Comparison of ENCODE assay signal across 28 cellular contexts in genomic region chr1:14787604-14788003, GRCh38.
A peak's percentile ranks its signal among the peaks of the same experiment; 100 is the strongest.
DNase-seq lines count a peak whose midpoint lies in the region; ATAC-seq, FAIRE-seq and TF ChIP-seq lines count a peak whose summit lies in the region.
"Had no signal": no experiment of that assay in that cellular context is flagged by ENCODE, and none has a peak within 500 bp of the region (broad histone marks: within the 10 kb centered on the region; RNA-seq: fewer than 3 reads in every experiment).

No MANE protein-coding gene starts in this region.

- DNase-seq in A549 (ENCODE audit: low read depth in 1 of 2, low spot score in 1 of 2) (no peak), H7 (peak; percentile 42), body of pancreas (peak; percentile 40 to 46 (median 42)), left kidney (ENCODE audit: low read depth, low spot score) (peak; percentile 74), thyroid gland (no peak), NCI-H446 (lab: John Stamatoyannopoulos, UW) (no peak)
- DNase-seq: ACHN; activated CD4-positive, CD25-positive, alpha-beta regulatory T cell; activated CD8-positive, alpha-beta T cell treated with anti-CD3 and anti-CD28 coated beads for 36 hours; activated naive CD4-positive, alpha-beta T cell treated with anti-CD3 and anti-CD28 coated beads, Interleukin-2, amount 10 ng/mL, durations not matched to agents 7 days and 5 days; activated T-cell treated with anti-CD3 and anti-CD28 coated beads, Interleukin-2, amount 50 U/mL, for 1 hour; aorta; DMS153; effector memory CD8-positive, alpha-beta T cell; heart left ventricle; immature natural killer cell; Karpas-422; NCI-H1092; NCI-H82; stimulated activated CD4-positive, alpha-beta T cell treated with anti-CD3 and anti-CD28 coated beads, Interleukin-4, amount 100 ng/mL, for 1 hour; stomach had no signal

- no peak overlapping the region for H3K4me2 ChIP-seq in A549

- H3K27ac ChIP-seq in A549 = no peak overlapping the region
- H3K27ac ChIP-seq in body of pancreas = peak overlapping the region in 3 of 4 donors; percentile 30 to 65 (median 36)
- H3K27ac ChIP-seq in thyroid gland = no peak overlapping the region
- H3K27ac ChIP-seq: heart left ventricle, SK-N-MC, stomach, vagina had no signal

- no peak overlapping the region for H3K4me3 ChIP-seq in A549
- H3K4me3 ChIP-seq in H7 (ENCODE audit: insufficient read depth, low read depth, low read length) = no peak overlapping the region
- no peak overlapping the region for H3K4me3 ChIP-seq in body of pancreas
- no peak overlapping the region for H3K4me3 ChIP-seq in thyroid gland (replicated peaks in 1 of 3)
- H3K4me3 ChIP-seq: heart left ventricle, lung, SK-N-MC, stomach, vagina had no signal

- H3K4me1 ChIP-seq in A549 (no peaks in the 10 kb centered on the region), body of pancreas (peaks cover 25% of the 10 kb centered on the region), thyroid gland (no peaks in the 10 kb centered on the region)
- H3K4me1 ChIP-seq: heart left ventricle, stomach, vagina had no signal

- 10% methylated on average over 9 of the region's 10 CpGs for WGBS in A549 (ENCODE audit: missing lambda C conversion rate)
- 30 to 39% methylated on average over 7 to 10 of the region's 10 CpGs for WGBS in body of pancreas, 2 donors
- 83 to 89% methylated on average over 9 to 10 of the region's 10 CpGs for WGBS in thyroid gland, 2 donors

- intact Hi-C loops in body of pancreas (cut with DNase I) = no loop called here
- intact Hi-C loops in thyroid gland (cut with DNase I) = no loop called here

- ATAC-seq in A549 (no peak), body of pancreas (peak; percentile 75), GM21825 (IDR thresholded peaks at IDR 0.05; ENCODE audit: unreplicated experiment) (no peak), GM21390 (IDR thresholded peaks at IDR 0.05; ENCODE audit: unreplicated experiment) (no peak)
- ATAC-seq: activated CD8-positive, alpha-beta T cell treated with anti-CD3 and anti-CD28 coated beads for 36 hours; effector memory CD8-positive, alpha-beta T cell; heart left ventricle had no signal

- POLR2A ChIA-PET in A549 (lab: Yijun Ruan, JAX) = no interaction called here

- FAIRE-seq in A549 (lab: Jason Lieb, UNC) = no peak
- FAIRE-seq: HTR-8/SVneo, RCC 7860 had no signal

- H3K9me3 ChIP-seq in A549 (no peaks in the 10 kb centered on the region), body of pancreas (no peaks in the 10 kb centered on the region), thyroid gland (no peaks in the 10 kb centered on the region)
- H3K9me3 ChIP-seq: heart left ventricle, stomach, vagina had no signal

- no peaks in the 10 kb centered on the region for H3K36me3 ChIP-seq in H7 (replicated peaks; ENCODE audit: control insufficient read depth, insufficient read depth, low read length)
- H3K36me3 ChIP-seq in body of pancreas (replicated peaks in 1 of 2; ENCODE audit: insufficient read depth in 1 of 2, low read depth in 2 of 2) = no peaks in the 10 kb centered on the region
- no peaks in the 10 kb centered on the region for H3K36me3 ChIP-seq in thyroid gland
- H3K36me3 ChIP-seq: heart left ventricle, stomach, vagina had no signal

- no peak for TF ChIP-seq RAD21 in A549 (conservative IDR thresholded peaks at IDR 0.05 in 1 of 2, IDR thresholded peaks at IDR 0.05 in 1 of 2)

- TF ChIP-seq CTCF in A549 (IDR thresholded peaks at IDR 0.05) (0 out of 3 replicates have a peak, but pooled peaks have one; percentile 6), body of pancreas (IDR thresholded peaks at IDR 0.05) (peak in 1 of 7 experiments; percentile 6), thyroid gland (IDR thresholded peaks at IDR 0.05) (no peak)

- CTCF ChIA-PET in A549 (lab: Yijun Ruan, JAX) = interaction anchor here (1.0 to 1.5 kb wide), 3 partner anchors 8 to 39 kb away, joined by 3 to 5 read pairs (median 4); no protein-coding TSS in a partner anchor

- no peaks in the 10 kb centered on the region for H3K27me3 ChIP-seq in H7 (ENCODE audit: control insufficient read depth, insufficient read depth, low read length)
- H3K27me3 ChIP-seq in body of pancreas = no peaks in the 10 kb centered on the region
- no peaks in the 10 kb centered on the region for H3K27me3 ChIP-seq in thyroid gland
- H3K27me3 ChIP-seq: stomach, vagina had no signal

- TF ChIP-seq EP300 in A549 (IDR thresholded peaks at IDR 0.05) = no peak

- TF ChIP-seq POLR2A in A549 (IDR thresholded peaks at IDR 0.05; ENCODE audit: low read length) = no peak
- no peak for TF ChIP-seq POLR2A in body of pancreas (IDR thresholded peaks at IDR 0.05)
- TF ChIP-seq POLR2A in thyroid gland (IDR thresholded peaks at IDR 0.05) = no peak

TF ChIP-seq in A549, 52 proteins besides CTCF, POLR2A, EP300 and RAD21:
- no peak for TF ChIP-seq ATOH8 (CRISPR knock-in tag; IDR thresholded peaks at IDR 0.05; ENCODE audit: low read depth)
- TF ChIP-seq JUN (IDR thresholded peaks at IDR 0.05) = no peak
- TF ChIP-seq NPAS2 (CRISPR knock-in tag; IDR thresholded peaks at IDR 0.05; ENCODE audit: borderline replicate concordance) = no peak
- no peak for TF ChIP-seq KDM1A (IDR thresholded peaks at IDR 0.05; ENCODE audit: low read depth)
- no peak for TF ChIP-seq ZFP36 (IDR thresholded peaks at IDR 0.05; ENCODE audit: borderline replicate concordance, partially characterized antibody)
- no peak for TF ChIP-seq ZNF302 (CRISPR knock-in tag; IDR thresholded peaks at IDR 0.05)
- no peak for TF ChIP-seq HOXB13 (CRISPR knock-in tag; IDR thresholded peaks at IDR 0.05; ENCODE audit: low read depth)
- no peak for TF ChIP-seq E2F6 (IDR thresholded peaks at IDR 0.05; ENCODE audit: borderline replicate concordance, low read depth)
- no peak for TF ChIP-seq MAFK (IDR thresholded peaks at IDR 0.05; ENCODE audit: partially characterized antibody)
- no peak for TF ChIP-seq JUNB (IDR thresholded peaks at IDR 0.05)
- TF ChIP-seq TP53 (CRISPR knock-in tag; IDR thresholded peaks at IDR 0.05) = no peak
- TF ChIP-seq KDM5A (IDR thresholded peaks at IDR 0.05) = no peak

Comparison
In these comparisons a context has a peak if more than half of its experiments do, and no peak if none do; other contexts are left out.
1. DNase-seq: peak in H7 (single experiment), body of pancreas (4 of 4) and left kidney (single experiment); none in A549 (0 of 2), thyroid gland (0 of 2) and NCI-H446 (0 of 2).
2. H3K27ac ChIP-seq: peak in body of pancreas (3 of 4); none in A549 (0 of 2) and thyroid gland (0 of 3).